Comparison of ENCODE assay signal across 15 cellular contexts in genomic region chr15:99474981-99475753, GRCh38.
DNase-seq lines count a peak whose midpoint lies in the region; ATAC-seq, FAIRE-seq and TF ChIP-seq lines count a peak whose summit lies in the region.
"Had no signal": no experiment of that assay in that cellular context is flagged by ENCODE, and none has a peak within 500 bp of the region (broad histone marks: within the 10 kb centered on the region; RNA-seq: fewer than 3 reads in every experiment).

No MANE protein-coding gene starts in this region.

- H3K79me2 ChIP-seq in DND-41 (ENCODE audit: insufficient read depth, low read length), result no peaks in the 10 kb centered on the region

- H2AFZ ChIP-seq in DND-41 (ENCODE audit: low read depth, low read length), result no peak overlapping the region

- DNase-seq in DND-41 (no peak), dorsolateral prefrontal cortex (no peak), sigmoid colon (peak; percentile 82), cerebellar nuclear complex (lab: John Stamatoyannopoulos, UW) (no peak), HEK293T (ENCODE audit: extremely low spot score) (no peak), urothelium cell line (ENCODE audit: low spot score) (no peak)
- DNase-seq: activated naive CD8-positive, alpha-beta T cell treated with anti-CD3 and anti-CD28 coated beads, Interleukin-2, amount 50 U/mL, for 24 hours; GF-D8; NCI-H1092; NCI-H226 had no signal

- H3K4me3 ChIP-seq in DND-41 (ENCODE audit: low read depth in 1 of 2, low read length in 2 of 2) (no peak overlapping the region), dorsolateral prefrontal cortex (no peak overlapping the region), sigmoid colon (no peak overlapping the region)
- H3K4me3 ChIP-seq: coronary artery had no signal

- POLR2A ChIA-PET in HEK293T (lab: Yijun Ruan, JAX), result no interaction called here

- H3K27ac ChIP-seq in DND-41 (ENCODE audit: low read length) (peak overlapping the region; percentile 22; the same call in 1 of the 2 replicates), dorsolateral prefrontal cortex (peak overlapping the region in 49 of 59 donors; percentile 8 to 91 (median 79)), layer of hippocampus (ENCODE audit: low read depth, low read length) (peak overlapping the region; percentile 30), sigmoid colon (peak overlapping the region; percentile 66 to 87 (median 80))

- 88 to 91% methylated on average over 22 of the region's 22 CpGs for WGBS in sigmoid colon, 2 donors

- intact Hi-C loops in dorsolateral prefrontal cortex (cut with DNase I), result no loop called here
- intact Hi-C loops in sigmoid colon (cut with DNase I), result no loop called here

- ATAC-seq in DND-41 (ENCODE audit: insufficient read depth, low read depth) (no peak), HG02870 (IDR thresholded peaks at IDR 0.05; ENCODE audit: unreplicated experiment) (no peak)
- ATAC-seq: activated naive CD8-positive, alpha-beta T cell treated with anti-CD3 and anti-CD28 coated beads, Interleukin-2, amount 50 U/mL, for 24 hours; WTC11 had no signal

- H3K4me2 ChIP-seq in DND-41 (ENCODE audit: insufficient read depth, low read length), result no peak overlapping the region

- H3K4me1 ChIP-seq in DND-41 (ENCODE audit: insufficient read depth, low read length) (peaks cover 30% of the 10 kb centered on the region), sigmoid colon (peaks cover 0 to 37% (median 28%) of the 10 kb centered on the region in 4 donors)

- no peak overlapping the region for H3K9ac ChIP-seq in DND-41 (ENCODE audit: low read depth, low read length)

- H3K27me3 ChIP-seq in DND-41 (ENCODE audit: insufficient read depth, low read length, poor library complexity), result no peaks in the 10 kb centered on the region
- H3K27me3 ChIP-seq in dorsolateral prefrontal cortex, result no peaks in the 10 kb centered on the region
- no peaks in the 10 kb centered on the region for H3K27me3 ChIP-seq in layer of hippocampus (ENCODE audit: control insufficient read depth, insufficient read depth, low read length)
- H3K27me3 ChIP-seq in sigmoid colon, result no peaks in the 10 kb centered on the region

- CTCF ChIA-PET in HEK293T (lab: Yijun Ruan, JAX), result interaction anchor here (0.6 kb wide), 1 partner anchor 11 kb away, joined by 4 read pairs; no protein-coding TSS in a partner anchor

- TF ChIP-seq POLR2A in sigmoid colon (IDR thresholded peaks at IDR 0.05), result no peak

- no peak for TF ChIP-seq EP300 in sigmoid colon (IDR thresholded peaks at IDR 0.05)

- H3K36me3 ChIP-seq in DND-41 (ENCODE audit: insufficient read depth, low read length) (no peaks in the 10 kb centered on the region), sigmoid colon (no peaks in the 10 kb centered on the region)

- no peaks in the 10 kb centered on the region for H3K9me3 ChIP-seq in DND-41 (ENCODE audit: insufficient read depth, low read length, severe bottlenecking)
- no peaks in the 10 kb centered on the region for H3K9me3 ChIP-seq in sigmoid colon

- no peaks in the 10 kb centered on the region for H4K20me1 ChIP-seq in DND-41 (ENCODE audit: insufficient read depth, low read length)

- TF ChIP-seq CTCF in DND-41 (IDR thresholded peaks at IDR 0.05; ENCODE audit: borderline replicate concordance, extremely low read depth, low read length, poor library complexity, severe bottlenecking) (no peak), dorsolateral prefrontal cortex (IDR thresholded peaks at IDR 0.05 in 54 of 56, conservative IDR thresholded peaks at IDR 0.05 in 2 of 56; ENCODE audit: low read depth in 1 of 56, partially characterized antibody in 56 of 56) (no peak), sigmoid colon (IDR thresholded peaks at IDR 0.05) (no peak)

- no peak for FAIRE-seq in urothelium cell line (lab: Jason Lieb, UNC)
- FAIRE-seq: GM18507 had no signal

TF ChIP-seq in HEK293T, 16 proteins besides CTCF, POLR2A, EP300 and RAD21:
- TF ChIP-seq BHLHE40 (IDR thresholded peaks at IDR 0.05; ENCODE audit: borderline replicate concordance) (no peak), PKNOX1 (IDR thresholded peaks at IDR 0.05) (no peak), FOXK2 (IDR thresholded peaks at IDR 0.05) (no peak), NFRKB (IDR thresholded peaks at IDR 0.05) (no peak)
TF ChIP-seq in HEK293T: peak in this region for 0.

Comparison
In these comparisons a context has a peak if more than half of its experiments do, and no peak if none do; other contexts are left out.
1. H3K27ac ChIP-seq: peak in every context shown above with its lines; median percentile 80 in sigmoid colon; 79 in dorsolateral prefrontal cortex; 30 in layer of hippocampus; 22 in DND-41.